In genomic region chr12:67665679-67666078, GRCh38 we compare ENCODE assay signal across 1 cellular context.
TF ChIP-seq lines count a peak whose summit lies in the region.

No MANE protein-coding gene starts in this region.

TF ChIP-seq in GM23338, 12 proteins besides CTCF, POLR2A, EP300 and RAD21 (continued from another document):
- TF ChIP-seq, protein P1, sequence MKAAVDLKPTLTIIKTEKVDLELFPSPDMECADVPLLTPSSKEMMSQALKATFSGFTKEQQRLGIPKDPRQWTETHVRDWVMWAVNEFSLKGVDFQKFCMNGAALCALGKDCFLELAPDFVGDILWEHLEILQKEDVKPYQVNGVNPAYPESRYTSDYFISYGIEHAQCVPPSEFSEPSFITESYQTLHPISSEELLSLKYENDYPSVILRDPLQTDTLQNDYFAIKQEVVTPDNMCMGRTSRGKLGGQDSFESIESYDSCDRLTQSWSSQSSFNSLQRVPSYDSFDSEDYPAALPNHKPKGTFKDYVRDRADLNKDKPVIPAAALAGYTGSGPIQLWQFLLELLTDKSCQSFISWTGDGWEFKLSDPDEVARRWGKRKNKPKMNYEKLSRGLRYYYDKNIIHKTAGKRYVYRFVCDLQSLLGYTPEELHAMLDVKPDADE (IDR thresholded peaks at IDR 0.05), result no peak
- TF ChIP-seq NANOG (IDR thresholded peaks at IDR 0.05; ENCODE audit: borderline replicate concordance), result no peak
- no peak for TF ChIP-seq ZNF114 (CRISPR knock-in tag; IDR thresholded peaks at IDR 0.05)
- no peak for TF ChIP-seq CREB1 (CRISPR knock-in tag; IDR thresholded peaks at IDR 0.05; ENCODE audit: low read depth)
